In the genomic region with DNA sequence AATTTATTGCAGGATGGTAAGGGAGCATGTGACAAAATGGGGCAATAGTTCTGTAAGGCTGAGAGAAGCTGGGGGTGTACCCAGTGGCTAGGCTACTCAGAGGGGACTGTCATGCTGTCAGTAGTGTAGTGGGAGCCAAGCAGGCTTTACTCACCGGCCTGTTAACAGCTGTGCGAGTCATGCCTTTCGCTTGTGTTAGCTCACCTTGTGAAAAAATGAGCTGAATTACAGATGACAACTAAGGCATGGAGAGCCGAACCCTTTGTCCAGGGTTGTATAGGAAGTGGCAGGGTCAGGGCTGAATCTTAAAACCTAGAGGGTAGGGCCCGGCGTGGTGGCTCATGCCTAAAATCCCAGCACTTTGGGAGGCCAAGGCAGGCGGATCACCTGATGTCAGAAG, we compare ENCODE assay signal across 8 cellular contexts. TPM values are rescaled to one million over a fixed set of nuclear protein-coding genes. Genes with fewer than 3 reads are reported as not detected.
DNase-seq lines count a peak whose midpoint lies in the region; ATAC-seq and TF ChIP-seq lines count a peak whose summit lies in the region.

No MANE protein-coding gene starts in this region.

- intact Hi-C loops in cardiac septum (cut with DNase I) (no loop called here), left ventricle myocardium superior (cut with micrococcal nuclease) (no loop called here)

- in situ Hi-C loops in HAP-1 (cut with MboI; ENCODE audit: low sequenced_read_pairs) = no loop called here

- H3K27ac ChIP-seq in suprapubic skin = peak overlapping the region; percentile 45

- peaks cover 38% of the 10 kb centered on the region for H3K36me3 ChIP-seq in suprapubic skin
- H3K36me3 ChIP-seq in HAP-1 (replicated peaks) = peaks cover 32% of the 10 kb centered on the region

- peaks cover 11 to 22% of the 10 kb centered on the region in 2 donors for H3K36me3 Mint-ChIP-seq in activated T-cell treated with anti-CD3 and anti-CD28 coated beads, Interleukin-2, amount 50 U/mL, for 72 hours (ENCODE audit: insufficient read depth in 2 of 2)
- peaks cover 2 to 25% (median 2%) of the 10 kb centered on the region in 3 donors for H3K36me3 Mint-ChIP-seq in immature natural killer cell

- peak overlapping the region; percentile 84 for H3K27ac Mint-ChIP-seq in activated T-cell treated with anti-CD3 and anti-CD28 coated beads, Interleukin-2, amount 50 U/mL, for 72 hours
- peak overlapping the region; percentile 92 to 97 (median 94) for H3K27ac Mint-ChIP-seq in immature natural killer cell

- no peak for ATAC-seq in left ventricle myocardium superior
- ATAC-seq in activated T-cell treated with anti-CD3 and anti-CD28 coated beads, Interleukin-2, amount 50 U/mL, for 72 hours (replicated peaks in 1 of 2) = peak; percentile 71 to 72
- ATAC-seq in GM19035 (IDR thresholded peaks at IDR 0.05; ENCODE audit: unreplicated experiment) = no peak
- no peak for ATAC-seq in HG02852 (IDR thresholded peaks at IDR 0.05; ENCODE audit: unreplicated experiment)

- no peak overlapping the region for H3K4me3 ChIP-seq in suprapubic skin
- no peak overlapping the region for H3K4me3 ChIP-seq in HAP-1

- H3K27me3 ChIP-seq in suprapubic skin (no peaks in the 10 kb centered on the region), HAP-1 (ENCODE audit: low read depth) (no peaks in the 10 kb centered on the region)

- H3K27me3 Mint-ChIP-seq in activated T-cell treated with anti-CD3 and anti-CD28 coated beads, Interleukin-2, amount 50 U/mL, for 72 hours (ENCODE audit: low read depth) = no peaks in the 10 kb centered on the region
- H3K27me3 Mint-ChIP-seq in immature natural killer cell (ENCODE audit: low read depth in 3 of 3) = peaks cover 13 to 18% (median 14%) of the 10 kb centered on the region in 3 donors

- no peak for TF ChIP-seq POLR2A in suprapubic skin (IDR thresholded peaks at IDR 0.05)

- peaks cover 66% of the 10 kb centered on the region for H3K4me1 ChIP-seq in suprapubic skin
- no peaks in the 10 kb centered on the region; the same call in 1 of the 2 replicates for H3K4me1 ChIP-seq in HAP-1

- peaks cover 76% of the 10 kb centered on the region for H3K4me1 Mint-ChIP-seq in activated T-cell treated with anti-CD3 and anti-CD28 coated beads, Interleukin-2, amount 50 U/mL, for 72 hours (ENCODE audit: low read depth)
- peaks cover 89 to 94% of the 10 kb centered on the region in 2 donors for H3K4me1 Mint-ChIP-seq in immature natural killer cell

- H3K9me3 Mint-ChIP-seq in activated T-cell treated with anti-CD3 and anti-CD28 coated beads, Interleukin-2, amount 50 U/mL, for 72 hours = no peaks in the 10 kb centered on the region
- H3K9me3 Mint-ChIP-seq in immature natural killer cell = no peaks in the 10 kb centered on the region

- DNase-seq in cardiac septum (ENCODE audit: low spot score) (peak; percentile 67), left ventricle myocardium superior (no peak), immature natural killer cell (no peak), suprapubic skin (ENCODE audit: low spot score in 2 of 2) (peak; percentile 49 to 56), HAP-1 (ENCODE audit: low spot score in 2 of 2) (no peak)
- DNase-seq in activated T-cell treated with anti-CD3 and anti-CD28 coated beads, Interleukin-2, amount 50 U/mL, for 72 hours = peak; percentile 62 to 79

- no peaks in the 10 kb centered on the region for H3K9me3 ChIP-seq in suprapubic skin
- H3K9me3 ChIP-seq in HAP-1 = no peaks in the 10 kb centered on the region

- no peak for TF ChIP-seq EP300 in suprapubic skin (IDR thresholded peaks at IDR 0.05)

- WGBS in suprapubic skin = 76% methylated on average over 7 of the region's 7 CpGs

- no peak for TF ChIP-seq CTCF in suprapubic skin (IDR thresholded peaks at IDR 0.05)

- H3K4me3 Mint-ChIP-seq in activated T-cell treated with anti-CD3 and anti-CD28 coated beads, Interleukin-2, amount 50 U/mL, for 72 hours = peak overlapping the region; percentile 71 to 74
- peak overlapping the region; percentile 51 to 83 (median 79) for H3K4me3 Mint-ChIP-seq in immature natural killer cell

RNA-seq across cellular contexts. Expression of a gene that starts 37.9 kb away (rescaled TPM):
- total RNA-seq in cardiac septum = 33.7 TPM
- total RNA-seq in left ventricle myocardium superior = 45.1 TPM
- 10 to 100 TPM; 33.3 to 37.4 TPM for total RNA-seq in activated T-cell treated with anti-CD3 and anti-CD28 coated beads, Interleukin-2, amount 50 U/mL, for 72 hours
- 10 to 100 TPM in 1 of 3 donors, 1 to 10 TPM in 1, under 1 TPM in 1; 0.08 to 13.5 (median 5.3) TPM for polyA plus RNA-seq in immature natural killer cell
- 1 to 10 TPM; 3.4 to 7.1 (median 4.2) TPM for total RNA-seq in suprapubic skin

Comparison
In these comparisons a context has a peak if more than half of its experiments do, and no peak if none do; other contexts are left out.
1. DNase-seq: peak in cardiac septum (single experiment), activated T-cell treated with anti-CD3 and anti-CD28 coated beads, Interleukin-2, amount 50 U/mL, for 72 hours (2 of 2) and suprapubic skin (2 of 2); none in left ventricle myocardium superior (single experiment), immature natural killer cell (0 of 3) and HAP-1 (0 of 2).
2. ATAC-seq: peak in activated T-cell treated with anti-CD3 and anti-CD28 coated beads, Interleukin-2, amount 50 U/mL, for 72 hours (2 of 2); none in left ventricle myocardium superior (single experiment), GM19035 (single experiment) and HG02852 (single experiment).